ENCODE assay signal across 8 cellular contexts in the genomic region with DNA sequence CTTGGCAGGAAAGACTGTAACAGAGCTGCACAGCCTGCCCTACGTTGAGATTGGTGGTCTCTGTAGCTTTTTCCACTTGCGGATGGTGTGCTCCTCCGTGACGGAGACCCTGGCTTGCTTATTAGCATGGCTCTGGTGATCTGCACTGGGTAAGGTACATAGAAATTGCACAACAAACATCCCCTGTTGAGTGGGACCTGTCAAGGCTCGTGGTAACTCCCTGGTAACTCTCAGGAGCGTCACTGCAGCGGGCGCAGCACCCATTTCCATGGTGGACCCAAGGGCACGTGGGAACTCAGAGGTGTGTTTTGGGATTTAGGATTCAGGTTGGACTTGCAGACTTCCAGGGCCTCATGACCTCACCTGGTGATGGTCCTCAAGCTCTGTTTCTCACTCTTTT. TPM values are rescaled to one million over a fixed set of nuclear protein-coding genes. Genes with fewer than 3 reads are reported as not detected.
DNase-seq lines count a peak whose midpoint lies in the region; ATAC-seq, FAIRE-seq and TF ChIP-seq lines count a peak whose summit lies in the region.

No MANE protein-coding gene starts in this region.

- no peaks in the 10 kb centered on the region for H3K9me3 ChIP-seq in Karpas-422 (ENCODE audit: low read length)

- H3K36me3 ChIP-seq in BJ (ENCODE audit: control insufficient read depth, insufficient read depth, low read length) (peaks cover 4% of the 10 kb centered on the region; the same call in 1 of the 2 replicates), Karpas-422 (ENCODE audit: insufficient read depth, low read length) (peaks cover 15% of the 10 kb centered on the region)

- H3K9me2 ChIP-seq in Karpas-422 (replicated peaks; ENCODE audit: insufficient read depth, low read length): no peaks in the 10 kb centered on the region

- peak overlapping the region; percentile 73 for H3K4me2 ChIP-seq in Karpas-422 (ENCODE audit: low read depth, low read length, poor library complexity, severe bottlenecking)

- H3K79me2 ChIP-seq in Karpas-422 (ENCODE audit: low read length): peaks cover 40% of the 10 kb centered on the region

- peaks cover 16% of the 10 kb centered on the region for H3K4me1 ChIP-seq in Karpas-422 (ENCODE audit: low read length)

- peaks cover 14% of the 10 kb centered on the region for H3K4me1 Mint-ChIP-seq in nephron

- no peak overlapping the region for H2AFZ ChIP-seq in Karpas-422 (ENCODE audit: low read length)

- H4K20me1 ChIP-seq in Karpas-422 (ENCODE audit: insufficient read depth, low read depth, low read length): no peaks in the 10 kb centered on the region

- peak overlapping the region; percentile 82 for H3K4me3 ChIP-seq in BJ (ENCODE audit: low read depth, low read length)
- H3K4me3 ChIP-seq in Karpas-422 (ENCODE audit: low read length): peak overlapping the region; percentile 69
- H3K4me3 ChIP-seq in coronary artery: peak overlapping the region; percentile 93

- DNase-seq in BJ (ENCODE audit: low read depth) (no peak), Karpas-422 (no peak), coronary artery (ENCODE audit: low spot score) (no peak), medulla oblongata (ENCODE audit: extremely low spot score) (no peak), urothelium cell line (ENCODE audit: low spot score) (no peak), AG20443 (ENCODE audit: low spot score) (no peak)

- H3K27ac ChIP-seq in Karpas-422 (ENCODE audit: low read length) (no peak overlapping the region), coronary artery (peak overlapping the region in 1 of 2 donors; percentile 84)

- POLR2A ChIA-PET in BJ (lab: Charles Lee): no interaction called here

- peaks cover 5% of the 10 kb centered on the region for H3K9me3 Mint-ChIP-seq in nephron

- CTCF ChIA-PET in BJ (lab: Yijun Ruan, JAX): interaction anchor here (0.6 to 1.0 kb wide), 3 partner anchors 18 to 48 kb away, joined by 3 read pairs; no protein-coding TSS in a partner anchor

- ATAC-seq in GM21447 (IDR thresholded peaks at IDR 0.05; ENCODE audit: unreplicated experiment): no peak

- no peaks in the 10 kb centered on the region for H3K27me3 ChIP-seq in BJ (ENCODE audit: control insufficient read depth, insufficient read depth, low read length)
- H3K27me3 ChIP-seq in Karpas-422 (ENCODE audit: low read length): no peaks in the 10 kb centered on the region

- peak overlapping the region; percentile 67 for H3K9ac ChIP-seq in Karpas-422 (ENCODE audit: low read length)

- H3K27me3 Mint-ChIP-seq in nephron (ENCODE audit: low read depth): peaks cover 4% of the 10 kb centered on the region

- H3K27ac Mint-ChIP-seq in nephron: no peak overlapping the region

- no peak for FAIRE-seq in urothelium cell line (lab: Jason Lieb, UNC)

- H3K4me3 Mint-ChIP-seq in nephron: peak overlapping the region; percentile 86 to 94 (median 90)

- no peak for TF ChIP-seq CTCF in BJ (IDR thresholded peaks at IDR 0.05; ENCODE audit: insufficient read depth, low read depth, low read length)
- no peak for TF ChIP-seq CTCF in coronary artery (IDR thresholded peaks at IDR 0.05)
- TF ChIP-seq CTCF in nephron (IDR thresholded peaks at IDR 0.05; ENCODE audit: unreplicated experiment in 3 of 3): no peak

- peaks cover 20% of the 10 kb centered on the region for H3K36me3 Mint-ChIP-seq in nephron (ENCODE audit: low read depth)

RNA-seq across cellular contexts. Expression of gene TRAF3IP1, which starts 1.1 kb away (rescaled TPM):
- 4.9 and 5.8 TPM in 2 replicates for polyA plus RNA-seq in BJ (2011; rRNA removed)
- 7.4 and 9.6 TPM in 2 replicates for polyA minus RNA-seq in BJ (2011; rRNA and poly(A)+ RNA removed)
- 16.0 and 18.4 TPM in 2 replicates for total RNA-seq in Karpas-422 (2014; rRNA removed; shearing (Covaris generic); ENCODE audit: low replicate concordance)

RNA-seq across cellular contexts. Expression of gene PER2, which starts 33.1 kb away (rescaled TPM):
- polyA plus RNA-seq in BJ (2011; rRNA removed): 2.6 and 3.1 TPM in 2 replicates
- polyA minus RNA-seq in BJ (2011; rRNA and poly(A)+ RNA removed): 6.2 and 7.5 TPM in 2 replicates
- total RNA-seq in Karpas-422 (2014; rRNA removed; shearing (Covaris generic); ENCODE audit: low replicate concordance): 19.0 and 23.3 TPM in 2 replicates
